ENCODE assay signal across 18 cellular contexts in genomic region chr2:46826898-46827245, GRCh38.
DNase-seq lines count a peak whose midpoint lies in the region; ATAC-seq and TF ChIP-seq lines count a peak whose summit lies in the region.
"Had no signal": no experiment of that assay in that cellular context is flagged by ENCODE, and none has a peak within 500 bp of the region (broad histone marks: within the 10 kb centered on the region; RNA-seq: fewer than 3 reads in every experiment).

No MANE protein-coding gene starts in this region.

- H3K4me3 ChIP-seq in brain microvascular endothelial cell (ENCODE audit: low read depth, low read length) (no peak overlapping the region), upper lobe of right lung (no peak overlapping the region), transverse colon (no peak overlapping the region)
- H3K4me3 ChIP-seq: GM23338, MG63 had no signal

- 72% methylated on average over 7 of the region's 8 CpGs; no CpG with 5 or more reads in 1 of the 2 donors for WGBS in transverse colon (ENCODE audit: low coverage in 1 of 2), 2 donors

- intact Hi-C loops in upper lobe of right lung (cut with DNase I) (no loop called here), transverse colon (cut with DNase I; ENCODE audit: low total_unique reads) (no loop called here)

- H3K4me1 ChIP-seq in upper lobe of right lung (no peaks in the 10 kb centered on the region), transverse colon (no peaks in the 10 kb centered on the region)

- TF ChIP-seq CTCF in brain microvascular endothelial cell (IDR thresholded peaks at IDR 0.05; ENCODE audit: low read depth, low read length, missing control alignments) (no peak), upper lobe of right lung (IDR thresholded peaks at IDR 0.05) (no peak), transverse colon (IDR thresholded peaks at IDR 0.05) (no peak)

- H3K9me3 ChIP-seq in upper lobe of right lung (no peaks in the 10 kb centered on the region), transverse colon (no peaks in the 10 kb centered on the region)
- H3K9me3 ChIP-seq: MG63 had no signal

- no peak for TF ChIP-seq POLR2A in transverse colon (IDR thresholded peaks at IDR 0.05)

- ATAC-seq in upper lobe of right lung: peak; percentile 13
- no peak for ATAC-seq in HG03571 (IDR thresholded peaks at IDR 0.05; ENCODE audit: unreplicated experiment)
- ATAC-seq: GM23338 had no signal

- in situ Hi-C loops in brain microvascular endothelial cell (cut with HindIII; ENCODE audit: low pct_ligation_motif_present, low sequenced_read_pairs): no loop called here
- in situ Hi-C loops in transverse colon (cut with MboI; ENCODE audit: low pct_ligation_motif_present in 1 of 4, low pct_unique_long_range_greater_than_20kb in 1 of 4, low sequenced_read_pairs in 3 of 4): no loop called here

- DNase-seq in activated effector memory CD4-positive, alpha-beta T cell treated with anti-CD3 and anti-CD28 coated beads, Interleukin-2, amount 50 U/mL, for 16 hours: peak; percentile 53
- DNase-seq in activated effector memory CD4-positive, alpha-beta T cell treated with Interleukin-2 at 50 U/mL for 16 hours: no peak
- DNase-seq in brain microvascular endothelial cell (no peak), mesenteric fat pad (ENCODE audit: low spot score) (peak; percentile 80), upper lobe of right lung (peak; percentile 62), T1000 (lab: John Stamatoyannopoulos, UW) (no peak), transverse colon (no peak)
- DNase-seq: C1 segment of cervical spinal cord, DMS 273 treated with DMSO at 0.1 percent for 48 hours, GDM1, MG63, NCI-H1092, NCI-H146, NCI-H2081, NCI-H748 treated with DMSO at 0.1 percent for 48 hours, PC-3 had no signal

- H3K27ac ChIP-seq in brain microvascular endothelial cell: peak overlapping the region; percentile 52
- H3K27ac ChIP-seq in upper lobe of right lung: no peak overlapping the region
- H3K27ac ChIP-seq in transverse colon: no peak overlapping the region

- H3K36me3 ChIP-seq in brain microvascular endothelial cell (replicated peaks) (no peaks in the 10 kb centered on the region), upper lobe of right lung (no peaks in the 10 kb centered on the region), transverse colon (no peaks in the 10 kb centered on the region)
- H3K36me3 ChIP-seq: MG63 had no signal

- TF ChIP-seq EP300 in transverse colon (IDR thresholded peaks at IDR 0.05; ENCODE audit: low read depth): no peak

- H3K27me3 ChIP-seq in brain microvascular endothelial cell (replicated peaks) (no peaks in the 10 kb centered on the region), upper lobe of right lung (no peaks in the 10 kb centered on the region), transverse colon (no peaks in the 10 kb centered on the region)
- H3K27me3 ChIP-seq: MG63 had no signal

Comparison
In these comparisons a context has a peak if more than half of its experiments do, and no peak if none do; other contexts are left out.
1. DNase-seq: peak in activated effector memory CD4-positive, alpha-beta T cell treated with anti-CD3 and anti-CD28 coated beads, Interleukin-2, amount 50 U/mL, for 16 hours (single experiment), mesenteric fat pad (single experiment) and upper lobe of right lung (single experiment); none in activated effector memory CD4-positive, alpha-beta T cell treated with Interleukin-2 at 50 U/mL for 16 hours (single experiment), brain microvascular endothelial cell (single experiment), T1000 (single experiment) and transverse colon (single experiment).